Comparison of ENCODE assay signal across 17 cellular contexts in genomic region chr16:55943257-55943656, GRCh38.
A peak's percentile ranks its signal among the peaks of the same experiment; 100 is the strongest.
DNase-seq lines count a peak whose midpoint lies in the region; ATAC-seq lines count a peak whose summit lies in the region.
"Had no signal": no experiment of that assay in that cellular context is flagged by ENCODE, and none has a peak within 500 bp of the region (broad histone marks: within the 10 kb centered on the region; RNA-seq: fewer than 3 reads in every experiment).

No MANE protein-coding gene starts in this region.

- H3K4me3 ChIP-seq in right cardiac atrium (ENCODE audit: low read length): no peak overlapping the region
- no peak overlapping the region for H3K4me3 ChIP-seq in Karpas-422 (ENCODE audit: low read length)
- H3K4me3 ChIP-seq: A549 had no signal

- no peaks in the 10 kb centered on the region for H3K4me1 Mint-ChIP-seq in activated CD4-positive, alpha-beta T cell treated with anti-CD3 and anti-CD28 coated beads, Interleukin-2, amount 10 ng/mL, durations not matched to agents 24 days and 14 days

- no peak overlapping the region for H2AFZ ChIP-seq in Karpas-422 (ENCODE audit: low read length)

- no peak overlapping the region for H3K9ac ChIP-seq in Karpas-422 (ENCODE audit: low read length)

- H3K27me3 ChIP-seq in right cardiac atrium (ENCODE audit: control insufficient read depth, insufficient read depth) (no peaks in the 10 kb centered on the region), Karpas-422 (ENCODE audit: low read length) (no peaks in the 10 kb centered on the region)

- no peak overlapping the region for H3K27ac Mint-ChIP-seq in activated CD4-positive, alpha-beta T cell treated with anti-CD3 and anti-CD28 coated beads, Interleukin-2, amount 10 ng/mL, durations not matched to agents 24 days and 14 days
- H3K27ac Mint-ChIP-seq: CD4-positive, alpha-beta T cell; H9 had no signal

- H3K4me1 ChIP-seq in right cardiac atrium (ENCODE audit: control insufficient read depth, insufficient read depth, low read length) (no peaks in the 10 kb centered on the region), Karpas-422 (ENCODE audit: low read length) (peaks cover 16% of the 10 kb centered on the region)
- H3K4me1 ChIP-seq: A549 had no signal

- H3K27ac ChIP-seq in right cardiac atrium (ENCODE audit: low read length): no peak overlapping the region
- H3K27ac ChIP-seq in Karpas-422 (ENCODE audit: low read length): no peak overlapping the region
- H3K27ac ChIP-seq: 22Rv1, A549, C4-2B had no signal

- no peaks in the 10 kb centered on the region for H3K36me3 Mint-ChIP-seq in activated CD4-positive, alpha-beta T cell treated with anti-CD3 and anti-CD28 coated beads, Interleukin-2, amount 10 ng/mL, durations not matched to agents 24 days and 14 days (ENCODE audit: low read depth)

- no peaks in the 10 kb centered on the region for H3K9me2 ChIP-seq in Karpas-422 (replicated peaks; ENCODE audit: insufficient read depth, low read length)

- WGBS in right cardiac atrium: 46% methylated on average over 4 of the region's 4 CpGs

- H3K9me3 Mint-ChIP-seq in activated CD4-positive, alpha-beta T cell treated with anti-CD3 and anti-CD28 coated beads, Interleukin-2, amount 10 ng/mL, durations not matched to agents 24 days and 14 days: no peaks in the 10 kb centered on the region
- H3K9me3 Mint-ChIP-seq: H9 had no signal

- no peak overlapping the region for H3K4me2 ChIP-seq in Karpas-422 (ENCODE audit: low read depth, low read length, poor library complexity, severe bottlenecking)
- H3K4me2 ChIP-seq: A549 had no signal

- no peaks in the 10 kb centered on the region for H3K36me3 ChIP-seq in Karpas-422 (ENCODE audit: insufficient read depth, low read length)

- H4K20me1 ChIP-seq in Karpas-422 (ENCODE audit: insufficient read depth, low read depth, low read length): no peaks in the 10 kb centered on the region

- DNase-seq in activated CD4-positive, alpha-beta T cell treated with anti-CD3 and anti-CD28 coated beads, Interleukin-2, amount 10 ng/mL, durations not matched to agents 24 days and 14 days: peak; percentile 29
- DNase-seq in activated CD4-positive, alpha-beta T cell treated with anti-CD3 and anti-CD28 coated beads, Interleukin-2, amount 50 U/mL, for 48 hours: no peak
- no peak for DNase-seq in right cardiac atrium
- no peak for DNase-seq in cardiac septum (ENCODE audit: low spot score)
- DNase-seq in Karpas-422: peak; percentile 42
- peak; percentile 3 for DNase-seq in stromal cell of bone marrow (ENCODE audit: low read depth)
- DNase-seq in OCI-M1 (lab: John Stamatoyannopoulos, UW): no peak
- no peak for DNase-seq in GDM1 (lab: John Stamatoyannopoulos, UW)
- DNase-seq: Caco-2; CD4-positive, alpha-beta T cell; DMS153; DMS79; H9; IMR-90 had no signal

- peak; percentile 48 to 54 for ATAC-seq in right cardiac atrium

- intact Hi-C loops in activated CD4-positive, alpha-beta T cell treated with anti-CD3 and anti-CD28 coated beads, Interleukin-2, amount 10 ng/mL, durations not matched to agents 24 days and 14 days (cut with micrococcal nuclease): no loop called here
- intact Hi-C loops in right cardiac atrium (cut with DNase I): loop anchor here in 2 of 4 donors (5.0 to 10.0 kb wide), 2 partner anchors 372 to 374 kb away; no protein-coding TSS in a partner anchor
- intact Hi-C loops in cardiac septum (cut with DNase I): loop anchor here (10.0 kb wide), 1 partner anchor 252 kb away; the partner anchor contains the start of gene GNAO1

- H3K9me3 ChIP-seq in right cardiac atrium (ENCODE audit: control insufficient read depth, low read length): no peaks in the 10 kb centered on the region
- no peaks in the 10 kb centered on the region for H3K9me3 ChIP-seq in Karpas-422 (ENCODE audit: low read length)
- H3K9me3 ChIP-seq: A549, Caco-2 had no signal

- no peaks in the 10 kb centered on the region for H3K79me2 ChIP-seq in Karpas-422 (ENCODE audit: low read length)

- peaks cover 33% of the 10 kb centered on the region for H3K27me3 Mint-ChIP-seq in activated CD4-positive, alpha-beta T cell treated with anti-CD3 and anti-CD28 coated beads, Interleukin-2, amount 10 ng/mL, durations not matched to agents 24 days and 14 days

- no peak overlapping the region for H3K4me3 Mint-ChIP-seq in activated CD4-positive, alpha-beta T cell treated with anti-CD3 and anti-CD28 coated beads, Interleukin-2, amount 10 ng/mL, durations not matched to agents 24 days and 14 days
- H3K4me3 Mint-ChIP-seq: CD4-positive, alpha-beta T cell; H9 had no signal

Comparison
In these comparisons a context has a peak if more than half of its experiments do, and no peak if none do; other contexts are left out.
1. DNase-seq: peak in activated CD4-positive, alpha-beta T cell treated with anti-CD3 and anti-CD28 coated beads, Interleukin-2, amount 10 ng/mL, durations not matched to agents 24 days and 14 days (single experiment), Karpas-422 (single experiment) and stromal cell of bone marrow (single experiment); none in activated CD4-positive, alpha-beta T cell treated with anti-CD3 and anti-CD28 coated beads, Interleukin-2, amount 50 U/mL, for 48 hours (0 of 2), right cardiac atrium (0 of 3), cardiac septum (single experiment), OCI-M1 (single experiment) and GDM1 (single experiment).